In the genomic region with DNA sequence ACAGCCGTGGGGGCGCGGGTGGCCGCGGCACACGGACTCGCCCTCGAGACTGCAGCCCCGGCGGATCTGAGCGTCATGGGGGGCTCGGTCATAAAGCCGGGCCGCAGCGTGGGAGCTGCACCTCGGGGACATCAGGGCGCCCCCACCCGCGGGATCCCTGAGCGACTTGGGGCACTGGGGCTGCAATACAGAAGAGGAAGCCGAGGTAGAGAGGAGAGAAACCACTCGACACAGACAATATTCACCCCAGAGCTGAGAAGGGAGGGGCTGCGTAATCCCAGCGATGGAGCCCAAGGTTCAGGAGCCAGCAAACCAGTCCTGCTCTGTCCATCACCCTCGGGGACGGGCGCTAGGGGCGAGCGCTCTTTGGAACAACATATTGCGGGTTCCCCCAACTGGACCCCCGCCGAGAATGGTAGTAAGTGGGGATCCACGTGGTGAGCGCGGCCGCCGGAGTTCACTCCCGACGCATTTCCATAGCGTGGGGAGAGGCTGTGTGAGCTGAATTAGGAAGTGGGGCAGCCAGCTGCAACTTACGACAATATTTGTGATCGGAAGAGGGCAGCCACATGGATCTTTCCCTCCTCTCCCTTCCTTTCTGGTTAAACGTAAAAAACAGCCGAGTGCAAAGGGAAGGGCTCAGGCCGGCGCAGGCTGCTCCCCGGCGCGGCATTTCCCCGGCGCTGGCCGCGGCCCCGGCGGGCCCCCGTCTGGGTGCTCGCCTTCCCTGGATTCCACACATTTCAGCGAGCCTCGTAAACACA, we compare ENCODE assay signal across 8 cellular contexts. TPM values are rescaled to one million over a fixed set of nuclear protein-coding genes. Genes with fewer than 3 reads are reported as not detected.
DNase-seq lines count a peak whose midpoint lies in the region; ATAC-seq and TF ChIP-seq lines count a peak whose summit lies in the region.

No MANE protein-coding gene starts in this region.

- peaks cover 11% of the 10 kb centered on the region for H3K4me1 ChIP-seq in ACC112 (ENCODE audit: control insufficient read depth, insufficient read depth, low read length, unreplicated experiment)
- H3K4me1 ChIP-seq in KMS-11 (ENCODE audit: low read depth, poor library complexity, severe bottlenecking): peaks cover 32% of the 10 kb centered on the region
- no peaks in the 10 kb centered on the region for H3K4me1 ChIP-seq in colonic mucosa
- peaks cover 0 to 6% (median 3%) of the 10 kb centered on the region in 4 donors for H3K4me1 ChIP-seq in right lobe of liver

- no peaks in the 10 kb centered on the region for H3K27me3 ChIP-seq in ACC112 (ENCODE audit: insufficient read depth, low read length)
- H3K27me3 ChIP-seq in KMS-11 (ENCODE audit: insufficient read depth, low read depth): no peaks in the 10 kb centered on the region
- H3K27me3 ChIP-seq in colonic mucosa: no peaks in the 10 kb centered on the region
- no peaks in the 10 kb centered on the region for H3K27me3 ChIP-seq in right lobe of liver

- H2AFZ ChIP-seq in ACC112 (ENCODE audit: low read length, unreplicated experiment): peak overlapping the region; percentile 85
- H2AFZ ChIP-seq in KMS-11 (ENCODE audit: low read depth): peak overlapping the region; percentile 45

- no peaks in the 10 kb centered on the region for H4K20me1 ChIP-seq in KMS-11 (ENCODE audit: insufficient read depth)

- H3K79me2 ChIP-seq in ACC112 (ENCODE audit: control insufficient read depth, insufficient read depth, low read length, unreplicated experiment) (peaks cover 10% of the 10 kb centered on the region), KMS-11 (ENCODE audit: insufficient read depth, low read depth) (peaks cover 37% of the 10 kb centered on the region; the same call in 1 of the 2 replicates)

- H3K9ac ChIP-seq in KMS-11: peak overlapping the region; percentile 79
- H3K9ac ChIP-seq in colonic mucosa (ENCODE audit: low read depth in 2 of 2, low read length in 2 of 2): peak overlapping the region; percentile 84 to 94

- intact Hi-C loops in colonic mucosa (cut with DNase I): loop anchor here (10.0 kb wide), 1 partner anchor 192 kb away; a partner anchor contains a TSS
- intact Hi-C loops in right lobe of liver (cut with DNase I): no loop called here

- ATAC-seq in right lobe of liver (peak; percentile 14 to 48 (median 30)), GM21526 (IDR thresholded peaks at IDR 0.05; ENCODE audit: low FRiP score, unreplicated experiment) (no peak)

- no peaks in the 10 kb centered on the region for H3K9me3 ChIP-seq in colonic mucosa
- no peaks in the 10 kb centered on the region for H3K9me3 ChIP-seq in right lobe of liver

- H3K36me3 ChIP-seq in ACC112 (ENCODE audit: insufficient read depth, low read length) (no peaks in the 10 kb centered on the region), KMS-11 (ENCODE audit: insufficient read depth) (no peaks in the 10 kb centered on the region), colonic mucosa (no peaks in the 10 kb centered on the region), right lobe of liver (no peaks in the 10 kb centered on the region)

- peak; percentile 30 for TF ChIP-seq POLR2A in right lobe of liver (IDR thresholded peaks at IDR 0.05)

- DNase-seq in T-helper 9 cell: peak; percentile 23
- peak; percentile 61 for DNase-seq in colonic mucosa
- peak; percentile 42 to 71 (median 62) for DNase-seq in right lobe of liver
- peak in 5 of 6 experiments; percentile 19 to 59 (median 38) for DNase-seq in stimulated activated naive CD4-positive, alpha-beta T cell (lab: John Stamatoyannopoulos, UW)

- WGBS in right lobe of liver (ENCODE audit: insufficient coverage, low coverage, low lambda C conversion rate, missing lambda C conversion rate): 0% methylated on average over 8 of the region's 59 CpGs

- peak overlapping the region; percentile 34 for H3K27ac ChIP-seq in ACC112 (ENCODE audit: low read depth, low read length)
- peak overlapping the region; percentile 84 for H3K27ac ChIP-seq in KMS-11
- peak overlapping the region; percentile 85 for H3K27ac ChIP-seq in colonic mucosa
- H3K27ac ChIP-seq in right lobe of liver: peak overlapping the region; percentile 55 to 88 (median 84)

- peak overlapping the region; percentile 44 for H3K4me2 ChIP-seq in KMS-11

- H3K4me3 ChIP-seq in ACC112 (ENCODE audit: low read depth, low read length): peak overlapping the region; percentile 94
- peak overlapping the region; percentile 70 for H3K4me3 ChIP-seq in GM12875 (ENCODE audit: low read depth, low read length)
- H3K4me3 ChIP-seq in KMS-11 (IDR thresholded peaks at IDR 0.05; ENCODE audit: insufficient read depth, low read depth, low read length): peak overlapping the region; percentile 50
- H3K4me3 ChIP-seq in colonic mucosa: peak overlapping the region; percentile 66
- peak overlapping the region; percentile 50 to 79 (median 79) for H3K4me3 ChIP-seq in right lobe of liver

- no peak for TF ChIP-seq CTCF in GM12875 (IDR thresholded peaks at IDR 0.05; ENCODE audit: borderline replicate concordance, insufficient read depth, low read depth, low read length)
- no peak for TF ChIP-seq CTCF in KMS-11 (conservative IDR thresholded peaks at IDR 0.05; ENCODE audit: low read depth, low read length)
- TF ChIP-seq CTCF in colonic mucosa (IDR thresholded peaks at IDR 0.05): no peak
- no peak for TF ChIP-seq CTCF in right lobe of liver (IDR thresholded peaks at IDR 0.05)

RNA-seq across cellular contexts. Expression of a gene that starts 9.9 kb away (rescaled TPM):
- total RNA-seq in colonic mucosa (10 to 100 TPM; 18.7 to 24.6 TPM), right lobe of liver (1 to 10 TPM; 2.0 to 8.3 (median 5.2) TPM)

Comparison
In these comparisons a context has a peak if more than half of its experiments do, and no peak if none do; other contexts are left out.
1. H3K27ac ChIP-seq: peak in every context shown above with its lines; median percentile 85 in colonic mucosa; 84 in KMS-11; 84 in right lobe of liver; 34 in ACC112.